20 cellular contexts compared by ENCODE assay signal in genomic region chr7:151897951-151898686, GRCh38. TPM values are rescaled to one million over a fixed set of nuclear protein-coding genes. Genes with fewer than 3 reads are reported as not detected.
"Had no signal": no experiment of that assay in that cellular context is flagged by ENCODE, and none has a peak within 500 bp of the region (broad histone marks: within the 10 kb centered on the region; RNA-seq: fewer than 3 reads in every experiment).

No MANE protein-coding gene starts in this region.

- H3K27ac Mint-ChIP-seq: stimulated activated naive B cell treated with anti-CD40 and anti-IgM and Interleukin-4, amounts not matched to agents 10 μg/mL and 1 μg/mL and 100 μg/mL, for 72 hours had no signal

- H3K36me3 Mint-ChIP-seq: stimulated activated naive B cell treated with anti-CD40 and anti-IgM and Interleukin-4, amounts not matched to agents 10 μg/mL and 1 μg/mL and 100 μg/mL, for 72 hours had no signal

- DNase-seq: activated CD4-positive, alpha-beta T cell treated with anti-CD3 and anti-CD28 coated beads, Interleukin-2, amount 50 U/mL, for 1 hour; activated CD4-positive, CD25-positive, alpha-beta regulatory T cell treated with anti-CD3 and anti-CD28 coated beads, Interleukin-2, amount 50 U/mL, for 72 hours; activated CD8-positive, alpha-beta memory T cell treated with anti-CD3 and anti-CD28 coated beads, Interleukin-2, amount 50 U/mL, for 4 hours; activated naive CD4-positive, alpha-beta T cell treated with anti-CD3 and anti-CD28 coated beads, Interleukin-2, amount 50 U/mL, for 16 hours; activated T-cell treated with anti-CD3 and anti-CD28 coated beads, Interleukin-2, amount 50 U/mL, for 4 hours; effector CD8-positive, alpha-beta T cell; esophagus squamous epithelium; hippocampal formation; left lung; SK-N-SH; stimulated activated naive B cell treated with anti-CD40 and anti-IgM and Interleukin-4, amounts not matched to agents 10 μg/mL and 1 μg/mL and 100 μg/mL, for 72 hours; upper lobe of left lung had no signal

- H3K27me3 ChIP-seq: ascending aorta, pancreas, upper lobe of left lung had no signal

- H3K4me1 Mint-ChIP-seq: stimulated activated naive B cell treated with anti-CD40 and anti-IgM and Interleukin-4, amounts not matched to agents 10 μg/mL and 1 μg/mL and 100 μg/mL, for 72 hours had no signal

- H3K4me3 ChIP-seq: ascending aorta, esophagus squamous epithelium, left lung, thoracic aorta, upper lobe of left lung had no signal

- H3K36me3 ChIP-seq: ascending aorta, esophagus squamous epithelium, left lung, pancreas, thoracic aorta, upper lobe of left lung had no signal

- H3K9me3 ChIP-seq: ascending aorta, esophagus squamous epithelium, left lung, pancreas, SK-N-SH, thoracic aorta, upper lobe of left lung had no signal

- H3K4me3 Mint-ChIP-seq: activated T-cell treated with anti-CD3 and anti-CD28 coated beads, Interleukin-2, amount 50 U/mL, for 4 hours; stimulated activated naive B cell treated with anti-CD40 and anti-IgM and Interleukin-4, amounts not matched to agents 10 μg/mL and 1 μg/mL and 100 μg/mL, for 72 hours had no signal

- H3K4me2 ChIP-seq: SK-N-SH had no signal

- H3K9ac ChIP-seq: SK-N-SH had no signal

- H3K4me1 ChIP-seq: ascending aorta, left lung had no signal

- H3K9me3 Mint-ChIP-seq: activated T-cell treated with anti-CD3 and anti-CD28 coated beads, Interleukin-2, amount 50 U/mL, for 4 hours; neural crest cell; stimulated activated naive B cell treated with anti-CD40 and anti-IgM and Interleukin-4, amounts not matched to agents 10 μg/mL and 1 μg/mL and 100 μg/mL, for 72 hours had no signal

- H3K27ac ChIP-seq: ascending aorta, left lung, pancreas, thoracic aorta, upper lobe of left lung had no signal

RNA-seq across cellular contexts. Expression of gene GALNTL5, which starts 58.1 kb away (rescaled TPM):
- total RNA-seq: activated T-cell treated with anti-CD3 and anti-CD28 coated beads, Interleukin-2, amount 50 U/mL, for 4 hours; ascending aorta; esophagus squamous epithelium; kidney epithelial cell; left lung; mammary epithelial cell; mononuclear cell; neural crest cell; pancreas; sciatic nerve; thoracic aorta; upper lobe of left lung had no signal
